Comparison of ENCODE assay signal across 8 cellular contexts in the genomic region with DNA sequence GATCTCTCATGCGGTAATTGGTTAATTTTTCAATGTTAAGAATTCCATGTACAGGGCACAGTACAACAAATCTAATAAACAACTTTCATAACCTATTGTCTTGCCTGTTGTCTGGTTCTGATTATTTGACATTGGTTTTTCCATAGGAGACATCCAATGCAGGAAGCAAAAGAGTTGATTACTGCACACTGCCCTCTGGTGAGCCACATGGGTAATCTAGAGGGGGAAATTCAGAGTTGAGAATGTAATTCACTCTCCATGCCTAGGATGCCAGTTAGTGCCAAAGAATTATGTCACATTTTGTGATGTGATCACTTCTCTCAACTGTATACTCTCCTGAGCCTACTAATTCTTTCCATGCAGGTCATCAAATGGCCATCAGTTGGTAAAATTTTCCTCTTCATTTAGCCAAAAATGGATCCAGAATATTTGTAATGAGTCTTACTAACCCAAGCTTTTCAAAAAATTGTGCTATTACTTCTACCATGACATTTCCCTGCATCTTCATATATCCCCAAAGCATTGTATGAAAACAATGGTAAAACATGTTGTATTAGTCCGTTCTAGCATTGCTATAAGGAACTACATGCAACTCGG. TPM values are rescaled to one million over a fixed set of nuclear protein-coding genes. Genes with fewer than 3 reads are reported as not detected.
DNase-seq lines count a peak whose midpoint lies in the region; ATAC-seq and TF ChIP-seq lines count a peak whose summit lies in the region.

No MANE protein-coding gene starts in this region.

- H3K4me1 Mint-ChIP-seq in activated CD8-positive, alpha-beta T cell treated with anti-CD3 and anti-CD28 coated beads for 36 hours (ENCODE audit: low read depth) = peaks cover 7% of the 10 kb centered on the region
- no peaks in the 10 kb centered on the region for H3K4me1 Mint-ChIP-seq in activated CD8-positive, alpha-beta T cell treated with anti-CD3 and anti-CD28 coated beads, Interleukin-2, amount 10 ng/mL, durations not matched to agents 7 days and 5 days (ENCODE audit: low read depth)
- H3K4me1 Mint-ChIP-seq in activated CD4-positive, alpha-beta T cell treated with anti-CD3 and anti-CD28 coated beads, Interleukin-2, amount 10 ng/mL, durations not matched to agents 7 days and 5 days = no peaks in the 10 kb centered on the region

- H3K27me3 Mint-ChIP-seq in activated CD8-positive, alpha-beta T cell treated with anti-CD3 and anti-CD28 coated beads for 36 hours = no peaks in the 10 kb centered on the region
- no peaks in the 10 kb centered on the region for H3K27me3 Mint-ChIP-seq in activated CD8-positive, alpha-beta T cell treated with anti-CD3 and anti-CD28 coated beads, Interleukin-2, amount 10 ng/mL, durations not matched to agents 7 days and 5 days (ENCODE audit: low read depth)
- H3K27me3 Mint-ChIP-seq in activated CD4-positive, alpha-beta T cell treated with anti-CD3 and anti-CD28 coated beads, Interleukin-2, amount 10 ng/mL, durations not matched to agents 7 days and 5 days = no peaks in the 10 kb centered on the region

- no peak for TF ChIP-seq EP300 in sigmoid colon (IDR thresholded peaks at IDR 0.05)

- peak; percentile 6 for DNase-seq in activated CD8-positive, alpha-beta T cell treated with anti-CD3 and anti-CD28 coated beads for 36 hours
- no peak for DNase-seq in activated CD8-positive, alpha-beta T cell treated with anti-CD3 and anti-CD28 coated beads, Interleukin-2, amount 10 ng/mL, durations not matched to agents 7 days and 5 days
- DNase-seq in NCI-H226 (peak; percentile 47), brain microvascular endothelial cell (peak; percentile 59), lower lobe of right lung (no peak), sigmoid colon (no peak)
- no peak for DNase-seq in activated CD4-positive, alpha-beta T cell treated with anti-CD3 and anti-CD28 coated beads, Interleukin-2, amount 10 ng/mL, durations not matched to agents 7 days and 5 days

- CTCF ChIA-PET in activated CD8-positive, alpha-beta T cell treated with anti-CD3 and anti-CD28 coated beads for 36 hours (lab: Charles Lee) = no interaction called here
- CTCF ChIA-PET in activated CD8-positive, alpha-beta T cell treated with anti-CD3 and anti-CD28 coated beads, Interleukin-2, amount 10 ng/mL, durations not matched to agents 7 days and 5 days (lab: Charles Lee) = no interaction called here
- CTCF ChIA-PET in activated CD4-positive, alpha-beta T cell treated with anti-CD3 and anti-CD28 coated beads, Interleukin-2, amount 10 ng/mL, durations not matched to agents 7 days and 5 days (lab: Charles Lee) = no interaction called here

- 91 to 92% methylated on average over 3 of the region's 3 CpGs for WGBS in sigmoid colon, 2 donors

- H3K36me3 Mint-ChIP-seq in activated CD8-positive, alpha-beta T cell treated with anti-CD3 and anti-CD28 coated beads for 36 hours (ENCODE audit: low read depth) = peaks cover 2% of the 10 kb centered on the region
- no peaks in the 10 kb centered on the region for H3K36me3 Mint-ChIP-seq in activated CD8-positive, alpha-beta T cell treated with anti-CD3 and anti-CD28 coated beads, Interleukin-2, amount 10 ng/mL, durations not matched to agents 7 days and 5 days (ENCODE audit: low read depth)
- no peaks in the 10 kb centered on the region for H3K36me3 Mint-ChIP-seq in activated CD4-positive, alpha-beta T cell treated with anti-CD3 and anti-CD28 coated beads, Interleukin-2, amount 10 ng/mL, durations not matched to agents 7 days and 5 days (ENCODE audit: low read depth)

- TF ChIP-seq POLR2A in sigmoid colon (IDR thresholded peaks at IDR 0.05) = no peak

- ATAC-seq in activated CD8-positive, alpha-beta T cell treated with anti-CD3 and anti-CD28 coated beads for 36 hours = no peak
- ATAC-seq in activated CD8-positive, alpha-beta T cell treated with anti-CD3 and anti-CD28 coated beads, Interleukin-2, amount 10 ng/mL, durations not matched to agents 7 days and 5 days = no peak
- ATAC-seq in lower lobe of right lung (no peak), HG03196 (IDR thresholded peaks at IDR 0.05; ENCODE audit: unreplicated experiment) (no peak)

- no peak overlapping the region for H3K27ac Mint-ChIP-seq in activated CD8-positive, alpha-beta T cell treated with anti-CD3 and anti-CD28 coated beads for 36 hours
- no peak overlapping the region for H3K27ac Mint-ChIP-seq in activated CD8-positive, alpha-beta T cell treated with anti-CD3 and anti-CD28 coated beads, Interleukin-2, amount 10 ng/mL, durations not matched to agents 7 days and 5 days
- H3K27ac Mint-ChIP-seq in activated CD4-positive, alpha-beta T cell treated with anti-CD3 and anti-CD28 coated beads, Interleukin-2, amount 10 ng/mL, durations not matched to agents 7 days and 5 days = no peak overlapping the region

- H3K4me3 ChIP-seq in brain microvascular endothelial cell (ENCODE audit: low read depth, low read length) (no peak overlapping the region), lower lobe of right lung (no peak overlapping the region), sigmoid colon (no peak overlapping the region)

- H3K4me1 ChIP-seq in lower lobe of right lung = no peaks in the 10 kb centered on the region
- H3K4me1 ChIP-seq in sigmoid colon = no peaks in the 10 kb centered on the region

- intact Hi-C loops in activated CD8-positive, alpha-beta T cell treated with anti-CD3 and anti-CD28 coated beads for 36 hours (cut with micrococcal nuclease) = no loop called here
- intact Hi-C loops in lower lobe of right lung (cut with DNase I) = no loop called here
- intact Hi-C loops in sigmoid colon (cut with DNase I) = no loop called here

- H3K9me3 ChIP-seq in lower lobe of right lung (no peaks in the 10 kb centered on the region), sigmoid colon (no peaks in the 10 kb centered on the region)

- TF ChIP-seq CTCF in activated CD8-positive, alpha-beta T cell treated with anti-CD3 and anti-CD28 coated beads for 36 hours (IDR thresholded peaks at IDR 0.05) = peak; percentile 36
- TF ChIP-seq CTCF in brain microvascular endothelial cell (IDR thresholded peaks at IDR 0.05; ENCODE audit: low read depth, low read length, missing control alignments) (peak; percentile 82), lower lobe of right lung (IDR thresholded peaks at IDR 0.05) (peak; percentile 43), sigmoid colon (IDR thresholded peaks at IDR 0.05) (peak in 2 of 4 experiments; percentile 13 to 27)

- in situ Hi-C loops in brain microvascular endothelial cell (cut with HindIII; ENCODE audit: low pct_ligation_motif_present, low sequenced_read_pairs) = loop anchor here (25.0 kb wide), 1 partner anchor 210 kb away; the partner anchor contains the start of gene PTHLH

- H3K4me3 Mint-ChIP-seq in activated CD8-positive, alpha-beta T cell treated with anti-CD3 and anti-CD28 coated beads for 36 hours = no peak overlapping the region
- no peak overlapping the region for H3K4me3 Mint-ChIP-seq in activated CD8-positive, alpha-beta T cell treated with anti-CD3 and anti-CD28 coated beads, Interleukin-2, amount 10 ng/mL, durations not matched to agents 7 days and 5 days
- no peak overlapping the region for H3K4me3 Mint-ChIP-seq in activated CD4-positive, alpha-beta T cell treated with anti-CD3 and anti-CD28 coated beads, Interleukin-2, amount 10 ng/mL, durations not matched to agents 7 days and 5 days

- H3K27me3 ChIP-seq in brain microvascular endothelial cell (replicated peaks) (no peaks in the 10 kb centered on the region), lower lobe of right lung (ENCODE audit: low read depth) (no peaks in the 10 kb centered on the region), sigmoid colon (no peaks in the 10 kb centered on the region)

- no peaks in the 10 kb centered on the region for H3K36me3 ChIP-seq in brain microvascular endothelial cell (replicated peaks)
- no peaks in the 10 kb centered on the region for H3K36me3 ChIP-seq in lower lobe of right lung
- no peaks in the 10 kb centered on the region for H3K36me3 ChIP-seq in sigmoid colon

- H3K27ac ChIP-seq in brain microvascular endothelial cell = no peak overlapping the region
- H3K27ac ChIP-seq in lower lobe of right lung = no peak overlapping the region
- H3K27ac ChIP-seq in sigmoid colon = no peak overlapping the region

- H3K9me3 Mint-ChIP-seq in activated CD8-positive, alpha-beta T cell treated with anti-CD3 and anti-CD28 coated beads for 36 hours = peaks cover 5% of the 10 kb centered on the region
- peaks cover 4% of the 10 kb centered on the region for H3K9me3 Mint-ChIP-seq in activated CD8-positive, alpha-beta T cell treated with anti-CD3 and anti-CD28 coated beads, Interleukin-2, amount 10 ng/mL, durations not matched to agents 7 days and 5 days (ENCODE audit: insufficient read depth)
- H3K9me3 Mint-ChIP-seq in activated CD4-positive, alpha-beta T cell treated with anti-CD3 and anti-CD28 coated beads, Interleukin-2, amount 10 ng/mL, durations not matched to agents 7 days and 5 days = no peaks in the 10 kb centered on the region

- POLR2A ChIA-PET in activated CD8-positive, alpha-beta T cell treated with anti-CD3 and anti-CD28 coated beads for 36 hours (lab: Charles Lee) = no interaction called here
- POLR2A ChIA-PET in activated CD8-positive, alpha-beta T cell treated with anti-CD3 and anti-CD28 coated beads, Interleukin-2, amount 10 ng/mL, durations not matched to agents 7 days and 5 days (lab: Charles Lee) = interaction anchor here (1.5 kb wide), 1 partner anchor 18 kb away, joined by 3 read pairs; the partner anchor contains the start of gene CCDC91
- POLR2A ChIA-PET in activated CD4-positive, alpha-beta T cell treated with anti-CD3 and anti-CD28 coated beads, Interleukin-2, amount 10 ng/mL, durations not matched to agents 7 days and 5 days (lab: Charles Lee) = no interaction called here

RNA-seq across cellular contexts. Expression of gene CCDC91, which starts 17.7 kb away (rescaled TPM):
- total RNA-seq in activated CD8-positive, alpha-beta T cell treated with anti-CD3 and anti-CD28 coated beads for 36 hours = 10 to 100 TPM; 14.7 to 14.8 TPM
- total RNA-seq in activated CD8-positive, alpha-beta T cell treated with anti-CD3 and anti-CD28 coated beads, Interleukin-2, amount 10 ng/mL, durations not matched to agents 7 days and 5 days = 10 to 100 TPM; 18.4 to 23.4 TPM
- total RNA-seq in lower lobe of right lung = 30.2 TPM
- total RNA-seq in activated CD4-positive, alpha-beta T cell treated with anti-CD3 and anti-CD28 coated beads, Interleukin-2, amount 10 ng/mL, durations not matched to agents 7 days and 5 days = 10 to 100 TPM; 17.0 to 23.2 TPM
- total RNA-seq in sigmoid colon = 10 to 100 TPM; 42.9 to 85.7 (median 61.7) TPM
- 10 to 100 TPM; 12.4 to 16.0 (median 15.6) TPM for polyA plus RNA-seq in sigmoid colon

Comparison
In these comparisons a context has a peak if more than half of its experiments do, and no peak if none do; other contexts are left out.
1. DNase-seq: peak in activated CD8-positive, alpha-beta T cell treated with anti-CD3 and anti-CD28 coated beads for 36 hours (single experiment), NCI-H226 (single experiment) and brain microvascular endothelial cell (single experiment); none in activated CD8-positive, alpha-beta T cell treated with anti-CD3 and anti-CD28 coated beads, Interleukin-2, amount 10 ng/mL, durations not matched to agents 7 days and 5 days (single experiment), lower lobe of right lung (single experiment), activated CD4-positive, alpha-beta T cell treated with anti-CD3 and anti-CD28 coated beads, Interleukin-2, amount 10 ng/mL, durations not matched to agents 7 days and 5 days (single experiment) and sigmoid colon (single experiment).